In the genomic region with DNA sequence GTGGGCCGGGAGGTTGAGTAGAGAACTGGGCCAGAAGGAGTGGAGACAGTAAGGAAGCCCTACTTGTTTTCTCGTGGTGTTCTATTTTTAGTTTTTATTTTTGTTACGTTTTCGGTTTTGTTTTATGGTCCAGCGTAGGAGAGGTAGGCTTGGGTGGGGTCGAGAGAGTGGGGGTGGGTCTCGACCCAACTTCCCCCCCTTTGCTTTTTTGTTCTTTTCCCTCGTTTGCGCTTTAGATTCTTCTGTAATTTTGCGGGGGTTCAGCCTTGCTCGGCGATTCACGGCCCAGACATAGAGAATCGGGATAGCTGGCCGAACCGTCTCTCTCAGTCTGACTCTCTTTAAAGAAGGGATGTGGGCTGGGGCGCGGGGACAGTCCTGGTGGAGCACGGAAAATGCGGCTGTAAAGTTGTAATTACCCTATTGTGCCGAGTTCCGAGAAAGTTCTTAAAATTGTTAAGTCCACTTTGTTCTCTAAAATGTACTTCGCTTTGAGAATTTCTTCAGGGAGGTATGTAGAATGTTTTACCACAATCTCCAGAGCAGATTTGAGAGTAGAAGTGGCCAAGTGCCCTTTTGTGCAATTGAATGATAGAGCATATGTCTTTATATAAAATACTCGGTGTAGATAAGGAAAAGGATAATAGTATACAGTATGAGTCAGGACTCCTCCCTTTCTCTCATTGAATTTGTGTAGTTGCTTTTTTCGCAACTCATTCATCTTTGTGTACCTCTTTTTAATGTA, we compare ENCODE assay signal across 8 cellular contexts. TPM values are rescaled to one million over a fixed set of nuclear protein-coding genes. Genes with fewer than 3 reads are reported as not detected.
DNase-seq lines count a peak whose midpoint lies in the region; ATAC-seq lines count a peak whose summit lies in the region.

No MANE protein-coding gene starts in this region.

- H3K36me3 ChIP-seq in duodenal mucosa (ENCODE audit: control insufficient read depth in 1 of 2, insufficient read depth in 2 of 2, low read length in 2 of 2), result no peaks in the 10 kb centered on the region

- peak overlapping the region; percentile 88 for H3K4me3 Mint-ChIP-seq in activated CD4-positive, alpha-beta T cell treated with anti-CD3 and anti-CD28 coated beads, Interleukin-2, amount 10 ng/mL, durations not matched to agents 24 days and 14 days

- ATAC-seq in GM21737 (IDR thresholded peaks at IDR 0.05; ENCODE audit: unreplicated experiment), result peak; percentile 15

- peak overlapping the region; percentile 83 to 94 for H3K4me3 ChIP-seq in duodenal mucosa (ENCODE audit: low read depth in 1 of 2, low read length in 2 of 2)

- peak overlapping the region; percentile 97 for H3K27ac ChIP-seq in duodenal mucosa (ENCODE audit: low read depth, low read length)

- H3K9me3 ChIP-seq in duodenal mucosa (ENCODE audit: control insufficient read depth in 1 of 2, low read length in 2 of 2), result no peaks in the 10 kb centered on the region

- no peaks in the 10 kb centered on the region for H3K9me3 Mint-ChIP-seq in activated CD4-positive, alpha-beta T cell treated with anti-CD3 and anti-CD28 coated beads, Interleukin-2, amount 10 ng/mL, durations not matched to agents 24 days and 14 days

- H3K36me3 Mint-ChIP-seq in activated CD4-positive, alpha-beta T cell treated with anti-CD3 and anti-CD28 coated beads, Interleukin-2, amount 10 ng/mL, durations not matched to agents 24 days and 14 days (ENCODE audit: low read depth), result peaks cover 14% of the 10 kb centered on the region

- H3K27me3 Mint-ChIP-seq in activated CD4-positive, alpha-beta T cell treated with anti-CD3 and anti-CD28 coated beads, Interleukin-2, amount 10 ng/mL, durations not matched to agents 24 days and 14 days, result no peaks in the 10 kb centered on the region

- H3K4me1 ChIP-seq in duodenal mucosa (ENCODE audit: control insufficient read depth in 1 of 2, insufficient read depth in 2 of 2, low read length in 2 of 2), result peaks cover 21 to 46% of the 10 kb centered on the region in 2 donors

- no peaks in the 10 kb centered on the region for H3K27me3 ChIP-seq in duodenal mucosa (ENCODE audit: control insufficient read depth in 1 of 2, insufficient read depth in 2 of 2, low read length in 2 of 2)

- intact Hi-C loops in activated CD4-positive, alpha-beta T cell treated with anti-CD3 and anti-CD28 coated beads, Interleukin-2, amount 10 ng/mL, durations not matched to agents 24 days and 14 days (cut with micrococcal nuclease), result loop anchor here (1.0 to 5.0 kb wide), 8 partner anchors 34 to 724 kb away; a partner anchor contains a TSS

- peak overlapping the region; percentile 95 for H3K27ac Mint-ChIP-seq in activated CD4-positive, alpha-beta T cell treated with anti-CD3 and anti-CD28 coated beads, Interleukin-2, amount 10 ng/mL, durations not matched to agents 24 days and 14 days

- H3K4me1 Mint-ChIP-seq in activated CD4-positive, alpha-beta T cell treated with anti-CD3 and anti-CD28 coated beads, Interleukin-2, amount 10 ng/mL, durations not matched to agents 24 days and 14 days, result peaks cover 32% of the 10 kb centered on the region

- DNase-seq in EL (peak; percentile 22), LHCN-M2 (ENCODE audit: low read depth) (peak; percentile 34), medulla oblongata (ENCODE audit: extremely low spot score) (peak; percentile 45), islet precursor cell (no peak)
- DNase-seq in activated CD4-positive, alpha-beta T cell treated with anti-CD3 and anti-CD28 coated beads, Interleukin-2, amount 10 ng/mL, durations not matched to agents 24 days and 14 days, result peak; percentile 80
- DNase-seq in stimulated activated CD8-positive, alpha-beta memory T cell treated with anti-CD3 and anti-CD28 coated beads, Interleukin-15, amount 100 ng/mL, for 1 hour (ENCODE audit: low read depth), result peak; percentile 9

- H3K9ac ChIP-seq in duodenal mucosa (ENCODE audit: low read depth in 1 of 2, low read length in 2 of 2), result peak overlapping the region; percentile 79 to 92

RNA-seq across cellular contexts. Expression of a gene that starts 0.8 kb away (rescaled TPM):
- total RNA-seq in LHCN-M2 (2014; rRNA removed), result 60.2 and 60.7 TPM in 2 replicates
- 16.7 TPM for polyA plus RNA-seq in LHCN-M2 (2012)
- total RNA-seq in activated CD4-positive, alpha-beta T cell treated with anti-CD3 and anti-CD28 coated beads, Interleukin-2, amount 10 ng/mL, durations not matched to agents 24 days and 14 days, result 95.7 and 102 TPM in 2 replicates
